8 cellular contexts compared by ENCODE assay signal in the genomic region with DNA sequence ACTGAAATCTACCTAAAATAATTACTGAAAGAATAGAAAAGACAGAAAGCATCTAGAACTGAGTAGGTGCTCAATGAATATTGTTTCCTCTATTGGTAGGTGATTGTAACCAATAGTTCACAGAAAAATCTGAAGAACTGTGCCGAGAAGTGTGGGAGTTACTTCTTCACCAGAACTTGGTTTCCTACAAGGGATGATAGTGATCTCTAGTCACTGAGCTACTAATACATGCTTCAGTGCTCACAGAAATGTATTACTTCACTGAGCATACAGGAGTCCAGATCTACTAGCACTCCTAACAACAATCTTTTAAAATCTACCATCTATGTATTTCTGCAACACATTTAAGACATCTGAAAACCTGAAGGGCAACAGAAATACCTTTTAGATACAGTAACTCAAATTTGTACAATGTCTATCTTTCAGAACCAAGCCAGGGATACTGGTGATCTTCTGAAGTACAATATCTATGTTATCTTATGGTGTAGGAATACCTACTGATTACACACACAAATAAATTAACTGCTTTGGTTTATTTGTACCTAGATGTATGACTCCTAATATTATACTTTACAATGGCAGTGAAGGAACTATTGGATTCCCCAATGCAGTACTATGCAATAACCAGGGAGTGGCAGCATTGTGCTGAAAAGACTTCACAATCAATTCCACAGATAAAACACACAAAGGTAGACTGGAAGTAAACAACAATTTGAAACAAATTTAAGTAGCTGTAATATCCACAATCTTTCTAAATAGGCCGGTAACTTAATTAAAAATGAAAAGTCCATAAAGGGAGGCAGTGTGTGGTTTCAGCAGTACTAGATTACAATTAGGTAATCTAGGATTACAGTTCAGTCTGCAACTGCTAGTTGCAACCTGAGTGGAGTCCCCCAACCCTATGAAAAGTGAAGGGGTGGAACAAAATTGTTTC.
DNase-seq lines count a peak whose midpoint lies in the region; ATAC-seq and TF ChIP-seq lines count a peak whose summit lies in the region.

No MANE protein-coding gene starts in this region.

- no peak overlapping the region for H2AK9ac ChIP-seq in IMR-90 (replicated peaks; ENCODE audit: low read depth, low read length, poor library complexity)

- dilution Hi-C loops in IMR-90 (cut with HindIII; ENCODE audit: low sequenced_read_pairs, unreplicated experiment) = no loop called here

- H3K9me1 ChIP-seq in IMR-90 (ENCODE audit: insufficient read depth, low read length) = peaks cover 11% of the 10 kb centered on the region

- intact Hi-C loops in IMR-90 (cut with micrococcal nuclease) (loop anchor here (1.0 to 5.0 kb wide), 4 partner anchors 94 to 288 kb away; no protein-coding TSS in a partner anchor), PC-9 (cut with micrococcal nuclease; ENCODE audit: unreplicated experiment) (loop anchor here (1.0 to 5.0 kb wide), 4 partner anchors 141 to 426 kb away; no protein-coding TSS in a partner anchor)

- H3K79me1 ChIP-seq in IMR-90 (ENCODE audit: low read depth in 1 of 2, low read length in 2 of 2) = peaks cover 35 to 60% of the 10 kb centered on the region in 2 experiments

- no peaks in the 10 kb centered on the region for H3K9me3 Mint-ChIP-seq in stimulated activated naive CD8-positive, alpha-beta T cell treated with anti-CD3 and anti-CD28 coated beads, Interleukin-15, amount 100 ng/mL, for 72 hours

- no peak overlapping the region for H4K5ac ChIP-seq in IMR-90 (ENCODE audit: low read depth, low read length)

- TF ChIP-seq CTCF in IMR-90 (conservative IDR thresholded peaks at IDR 0.05; ENCODE audit: low read depth, low read length) (peak; percentile 84), PC-9 (conservative IDR thresholded peaks at IDR 0.05) (peak; percentile 86)

- no CpG with 5 or more reads among the region's 2 CpGs for WGBS in IMR-90 (ENCODE audit: extremely low coverage in 2 of 2, insufficient read length in 1 of 2), 2 experiments

- H3K36me3 ChIP-seq in IMR-90 (ENCODE audit: control insufficient read depth, insufficient read depth, low read length) = peaks cover 5% of the 10 kb centered on the region
- no peaks in the 10 kb centered on the region for H3K36me3 ChIP-seq in PC-9 (ENCODE audit: low read depth)

- no peak for ATAC-seq in stimulated activated naive CD8-positive, alpha-beta T cell treated with anti-CD3 and anti-CD28 coated beads, Interleukin-15, Interleukin-2, amounts not matched to agents 100 U/mL and 50 U/mL, for 24 hours
- no peak for ATAC-seq in stimulated activated naive CD8-positive, alpha-beta T cell treated with anti-CD3 and anti-CD28 coated beads, Interleukin-15, amount 100 ng/mL, for 72 hours
- peak; percentile 85 for ATAC-seq in IMR-90 (ENCODE audit: low read depth)
- ATAC-seq in HG03469 (IDR thresholded peaks at IDR 0.05; ENCODE audit: unreplicated experiment) = no peak

- H3K27ac ChIP-seq in IMR-90 (ENCODE audit: insufficient read depth, low read length) (no peak overlapping the region), PC-9 (no peak overlapping the region)

- no peak overlapping the region; the same call in 1 of the 2 replicates for H3K9ac ChIP-seq in IMR-90 (ENCODE audit: low read depth, low read length)

- no peak overlapping the region for H2BK120ac ChIP-seq in IMR-90 (ENCODE audit: low read depth, low read length)

- H3K4me2 ChIP-seq in IMR-90 (ENCODE audit: low read depth, low read length) (no peak overlapping the region), PC-9 (no peak overlapping the region)

- no peak overlapping the region for H3K4ac ChIP-seq in IMR-90 (ENCODE audit: low read depth, low read length)

- peak; percentile 89 for TF ChIP-seq RAD21 in IMR-90 (IDR thresholded peaks at IDR 0.05; ENCODE audit: low read length)

- H4K91ac ChIP-seq in IMR-90 (ENCODE audit: insufficient read depth, low read depth, low read length) = no peak overlapping the region

- CTCF ChIA-PET in IMR-90 (lab: Yijun Ruan, JAX) = interaction anchor here (0.5 to 1.7 kb wide), 9 partner anchors 10 to 288 kb away, joined by 3 to 6 read pairs (median 3); no protein-coding TSS in a partner anchor
- CTCF ChIA-PET in PC-9 (lab: Charles Lee) = interaction anchor here (1.4 to 2.2 kb wide), 3 partner anchors 142 to 288 kb away, joined by 6 to 16 read pairs (median 13); no protein-coding TSS in a partner anchor

- H3K23ac ChIP-seq in IMR-90 (ENCODE audit: low read depth, low read length) = no peak overlapping the region

- no peaks in the 10 kb centered on the region for H3K27me3 ChIP-seq in IMR-90 (ENCODE audit: control insufficient read depth, insufficient read depth, low read length)
- H3K27me3 ChIP-seq in PC-9 (ENCODE audit: insufficient read depth, low read depth) = no peaks in the 10 kb centered on the region

- H3K9me3 ChIP-seq in IMR-90 (ENCODE audit: control insufficient read depth, insufficient read depth, low read length) = no peaks in the 10 kb centered on the region
- H3K9me3 ChIP-seq in PC-9 (ENCODE audit: insufficient read depth, low read depth) = no peaks in the 10 kb centered on the region

- H3K4me1 Mint-ChIP-seq in stimulated activated naive CD8-positive, alpha-beta T cell treated with anti-CD3 and anti-CD28 coated beads, Interleukin-15, amount 100 ng/mL, for 72 hours = peaks cover 27% of the 10 kb centered on the region

- H3F3A ChIP-seq in PC-9 (ENCODE audit: insufficient read depth, low read depth) = 0 out of 2 replicates have a peak, but pooled peaks cover 7% of the 10 kb centered on the region

- H2BK15ac ChIP-seq in IMR-90 (ENCODE audit: low read depth, low read length) = no peak overlapping the region

- no peak overlapping the region for H4K8ac ChIP-seq in IMR-90 (ENCODE audit: low read depth in 2 of 2, low read length in 2 of 2)

- no TSS peak for BruUV-seq in IMR-90 (replicated peaks; lab: Mats Ljungman, UMichigan)
- no TSS peak for BruUV-seq in PC-9 (replicated peaks; lab: Mats Ljungman, UMichigan)

- no peak overlapping the region for H2BK20ac ChIP-seq in IMR-90 (ENCODE audit: low read depth, low read length)

- peaks cover 7% of the 10 kb centered on the region for H3K4me1 ChIP-seq in IMR-90 (ENCODE audit: control insufficient read depth, insufficient read depth, low read length)
- H3K4me1 ChIP-seq in PC-9 (replicated peaks; ENCODE audit: insufficient read depth) = peaks cover 13% of the 10 kb centered on the region

- H2AFZ ChIP-seq in IMR-90 (replicated peaks; ENCODE audit: low read length, poor library complexity) = no peak overlapping the region
- no peak overlapping the region for H2AFZ ChIP-seq in PC-9

- H3K56ac ChIP-seq in IMR-90 (ENCODE audit: extremely low read depth, insufficient read depth, low read length) = no peak overlapping the region

- TF ChIP-seq POLR2A in IMR-90 (IDR thresholded peaks at IDR 0.05; ENCODE audit: low read depth, low read length) = no peak

- no peak overlapping the region for H2BK5ac ChIP-seq in IMR-90 (ENCODE audit: low read depth, low read length, poor library complexity, severe bottlenecking)

- in situ Hi-C loops in IMR-90 (cut with MboI; ENCODE audit: low sequenced_read_pairs) = loop anchor here (5.0 to 25.0 kb wide), 3 partner anchors 166 to 574 kb away; no protein-coding TSS in a partner anchor
- in situ Hi-C loops in T47D (cut with HindIII; ENCODE audit: low pct_unique_long_range_greater_than_20kb, low sequenced_read_pairs) = no loop called here

- no peak overlapping the region for H3K4me3 ChIP-seq in IMR-90 (ENCODE audit: insufficient read depth, low read depth, low read length)
- no peak overlapping the region for H3K4me3 ChIP-seq in PC-9

- H3K18ac ChIP-seq in IMR-90 (ENCODE audit: low read depth, low read length) = no peak overlapping the region

- no peaks in the 10 kb centered on the region for H3K9me2 ChIP-seq in PC-9 (ENCODE audit: insufficient read depth)

- H3K4me3 Mint-ChIP-seq in stimulated activated naive CD8-positive, alpha-beta T cell treated with anti-CD3 and anti-CD28 coated beads, Interleukin-15, amount 100 ng/mL, for 72 hours = no peak overlapping the region

- POLR2A ChIA-PET in IMR-90 (lab: Charles Lee; ENCODE audit: unreplicated experiment) (no interaction called here), PC-9 (lab: Charles Lee; ENCODE audit: unreplicated experiment) (interaction anchor here (0.6 kb wide), 2 partner anchors 298 to 383 kb away, joined by 3 to 7 read pairs; no protein-coding TSS in a partner anchor)

- DNase-seq in stimulated activated naive CD8-positive, alpha-beta T cell treated with anti-CD3 and anti-CD28 coated beads, Interleukin-15, Interleukin-2, amounts not matched to agents 100 U/mL and 50 U/mL, for 24 hours = peak; percentile 15
- no peak for DNase-seq in stimulated activated naive CD8-positive, alpha-beta T cell treated with anti-CD3 and anti-CD28 coated beads, Interleukin-15, amount 100 ng/mL, for 72 hours
- peak; percentile 60 for DNase-seq in IMR-90
- peak; percentile 5 to 43 for DNase-seq in PC-9
- DNase-seq in T47D (ENCODE audit: low read depth in 1 of 2, low spot score in 1 of 2) = peak; percentile 7 to 55
- peak; percentile 59 for DNase-seq in kidney glomerular epithelial cell (lab: John Stamatoyannopoulos, UW)
- DNase-seq in superior temporal gyrus (ENCODE audit: extremely low spot score) = peak; percentile 88

- H4K20me1 ChIP-seq in IMR-90 (ENCODE audit: insufficient read depth, low read length) (peaks cover 4% of the 10 kb centered on the region; the same call in 1 of the 2 replicates), PC-9 (ENCODE audit: insufficient read depth) (0 out of 2 replicates have a peak, but pooled peaks cover 4% of the 10 kb centered on the region)

- 0 out of 2 replicates have a peak, but pooled peaks cover 7% of the 10 kb centered on the region for H3K79me2 ChIP-seq in PC-9 (ENCODE audit: low read depth)

- H3K14ac ChIP-seq in IMR-90 (replicated peaks; ENCODE audit: low read depth, low read length) = no peak overlapping the region

- H2AK5ac ChIP-seq in IMR-90 (ENCODE audit: low read depth, low read length) = no peak overlapping the region

- no peaks in the 10 kb centered on the region for H3K27me3 Mint-ChIP-seq in stimulated activated naive CD8-positive, alpha-beta T cell treated with anti-CD3 and anti-CD28 coated beads, Interleukin-15, amount 100 ng/mL, for 72 hours

- H3K27ac Mint-ChIP-seq in stimulated activated naive CD8-positive, alpha-beta T cell treated with anti-CD3 and anti-CD28 coated beads, Interleukin-15, amount 100 ng/mL, for 72 hours = no peak overlapping the region

TF ChIP-seq in IMR-90, 13 proteins besides CTCF, POLR2A, EP300 and RAD21:
- TF ChIP-seq SMC3 (IDR thresholded peaks at IDR 0.05; ENCODE audit: low read depth, low read length) (peak; percentile 92), BHLHE40 (IDR thresholded peaks at IDR 0.05; ENCODE audit: low read depth, low read length) (no peak)

Comparison
In these comparisons a context has a peak if more than half of its experiments do, and no peak if none do; other contexts are left out.
1. DNase-seq: peak in stimulated activated naive CD8-positive, alpha-beta T cell treated with anti-CD3 and anti-CD28 coated beads, Interleukin-15, Interleukin-2, amounts not matched to agents 100 U/mL and 50 U/mL, for 24 hours (single experiment), IMR-90 (single experiment), PC-9 (2 of 2), T47D (2 of 2), kidney glomerular epithelial cell (single experiment) and superior temporal gyrus (single experiment); none in stimulated activated naive CD8-positive, alpha-beta T cell treated with anti-CD3 and anti-CD28 coated beads, Interleukin-15, amount 100 ng/mL, for 72 hours (0 of 2).